Comparison of ENCODE assay signal across 26 cellular contexts in genomic region chr1:19602486-19602885, GRCh38. TPM values are rescaled to one million over a fixed set of nuclear protein-coding genes. Genes with fewer than 3 reads are reported as not detected.
A peak's percentile ranks its signal among the peaks of the same experiment; 100 is the strongest.
DNase-seq lines count a peak whose midpoint lies in the region; ATAC-seq and TF ChIP-seq lines count a peak whose summit lies in the region.
"Had no signal": no experiment of that assay in that cellular context is flagged by ENCODE, and none has a peak within 500 bp of the region (broad histone marks: within the 10 kb centered on the region; RNA-seq: fewer than 3 reads in every experiment).

No MANE protein-coding gene starts in this region.

- TF ChIP-seq CTCF in natural killer cell (IDR thresholded peaks at IDR 0.05) (no peak), ascending aorta (IDR thresholded peaks at IDR 0.05) (no peak), adrenal gland (IDR thresholded peaks at IDR 0.05) (no peak)

- no peaks in the 10 kb centered on the region for H3K27me3 ChIP-seq in ascending aorta
- H3K27me3 ChIP-seq in rectal smooth muscle tissue (ENCODE audit: control insufficient read depth, insufficient read depth, low read length): no peaks in the 10 kb centered on the region
- no peaks in the 10 kb centered on the region for H3K27me3 ChIP-seq in adrenal gland
- H3K27me3 ChIP-seq: BE2C, hepatocyte, neutrophil, thyroid gland had no signal

- H3K27ac ChIP-seq in ascending aorta (peak overlapping the region; percentile 26 to 60), rectal smooth muscle tissue (ENCODE audit: low read depth, low read length) (peak overlapping the region; percentile 73), adrenal gland (no peak overlapping the region)
- H3K27ac ChIP-seq: hepatocyte, neutrophil, thyroid gland had no signal

- H3K36me3 Mint-ChIP-seq in natural killer cell: no peaks in the 10 kb centered on the region
- peaks cover 26% of the 10 kb centered on the region for H3K36me3 Mint-ChIP-seq in natural killer cell treated with Interleukin-12 subunit alpha and Interleukin-12 subunit beta and Interleukin-15 and Interleukin-18, amount 100 ng/mL, for 72 hours

- H3K36me3 ChIP-seq in ascending aorta (no peaks in the 10 kb centered on the region), rectal smooth muscle tissue (ENCODE audit: control insufficient read depth, insufficient read depth, low read length) (no peaks in the 10 kb centered on the region), adrenal gland (replicated peaks in 1 of 2) (no peaks in the 10 kb centered on the region)
- H3K36me3 ChIP-seq: BE2C, neutrophil, thyroid gland had no signal

- H3K9me3 Mint-ChIP-seq in natural killer cell: no peaks in the 10 kb centered on the region
- H3K9me3 Mint-ChIP-seq in natural killer cell treated with Interleukin-12 subunit alpha and Interleukin-12 subunit beta and Interleukin-15 and Interleukin-18, amount 100 ng/mL, for 72 hours: no peaks in the 10 kb centered on the region
- H3K9me3 Mint-ChIP-seq: endodermal cell had no signal

- ATAC-seq in natural killer cell: no peak
- no peak for ATAC-seq in natural killer cell treated with Interleukin-12 subunit alpha and Interleukin-12 subunit beta and Interleukin-15 and Interleukin-18, amount 100 ng/mL, for 72 hours
- ATAC-seq in HG03571 (IDR thresholded peaks at IDR 0.05; ENCODE audit: unreplicated experiment): no peak
- ATAC-seq in GM21526 (IDR thresholded peaks at IDR 0.05; ENCODE audit: low FRiP score, unreplicated experiment): no peak
- ATAC-seq in HG03159 (IDR thresholded peaks at IDR 0.05; ENCODE audit: unreplicated experiment): no peak
- ATAC-seq: activated CD8-positive, alpha-beta T cell treated with anti-CD3 and anti-CD28 coated beads, Interleukin-2, amount 10 ng/mL, durations not matched to agents 7 days and 5 days; esophagus mucosa had no signal

- TF ChIP-seq POLR2A in adrenal gland (IDR thresholded peaks at IDR 0.05): no peak

- H3K9ac ChIP-seq in rectal smooth muscle tissue (ENCODE audit: low read length): no peak overlapping the region

- H3K4me3 Mint-ChIP-seq in natural killer cell: no peak overlapping the region
- no peak overlapping the region for H3K4me3 Mint-ChIP-seq in natural killer cell treated with Interleukin-12 subunit alpha and Interleukin-12 subunit beta and Interleukin-15 and Interleukin-18, amount 100 ng/mL, for 72 hours
- H3K4me3 Mint-ChIP-seq: activated CD8-positive, alpha-beta T cell treated with anti-CD3 and anti-CD28 coated beads, Interleukin-2, amount 10 ng/mL, durations not matched to agents 7 days and 5 days; endodermal cell had no signal

- H3K9me3 ChIP-seq in ascending aorta (no peaks in the 10 kb centered on the region), adrenal gland (replicated peaks in 1 of 3) (no peaks in the 10 kb centered on the region)
- H3K9me3 ChIP-seq: BE2C, neutrophil, thyroid gland had no signal

- no peaks in the 10 kb centered on the region for H3K27me3 Mint-ChIP-seq in natural killer cell (ENCODE audit: low read depth in 2 of 2)
- no peaks in the 10 kb centered on the region for H3K27me3 Mint-ChIP-seq in natural killer cell treated with Interleukin-12 subunit alpha and Interleukin-12 subunit beta and Interleukin-15 and Interleukin-18, amount 100 ng/mL, for 72 hours

- no peak overlapping the region for H3K4me3 ChIP-seq in ascending aorta
- H3K4me3 ChIP-seq in rectal smooth muscle tissue (ENCODE audit: low read length): no peak overlapping the region
- no peak overlapping the region for H3K4me3 ChIP-seq in adrenal gland
- H3K4me3 ChIP-seq: hepatocyte, thyroid gland had no signal

- 82 to 91% (median 87%) methylated on average over 4 of the region's 4 CpGs for WGBS in adrenal gland, 4 donors

- H3K4me1 Mint-ChIP-seq in natural killer cell: peaks cover 44 to 68% of the 10 kb centered on the region in 2 donors
- H3K4me1 Mint-ChIP-seq in natural killer cell treated with Interleukin-12 subunit alpha and Interleukin-12 subunit beta and Interleukin-15 and Interleukin-18, amount 100 ng/mL, for 72 hours (ENCODE audit: low read depth in 2 of 2): peaks cover 34 to 49% of the 10 kb centered on the region in 2 donors

- H3K4me1 ChIP-seq in ascending aorta (peaks cover 0 to 42% of the 10 kb centered on the region in 2 donors), rectal smooth muscle tissue (ENCODE audit: control insufficient read depth, insufficient read depth, low read length) (peaks cover 21% of the 10 kb centered on the region), adrenal gland (replicated peaks in 1 of 2) (peaks cover 0 to 55% of the 10 kb centered on the region in 2 donors)
- H3K4me1 ChIP-seq: BE2C had no signal

- intact Hi-C loops in natural killer cell (cut with micrococcal nuclease) (no loop called here), ascending aorta (cut with DNase I) (no loop called here), adrenal gland (cut with DNase I) (no loop called here)

- DNase-seq in natural killer cell: no peak
- no peak for DNase-seq in natural killer cell treated with Interleukin-12 subunit alpha and Interleukin-12 subunit beta and Interleukin-15 and Interleukin-18, amount 100 ng/mL, for 72 hours (ENCODE audit: low spot score)
- DNase-seq in ascending aorta (ENCODE audit: low spot score in 2 of 2): no peak
- no peak for DNase-seq in adrenal gland
- DNase-seq: ACHN; activated CD4-positive, alpha-beta T cell treated with anti-CD3 and anti-CD28 coated beads for 1 hour; activated CD8-positive, alpha-beta T cell treated with anti-CD3 and anti-CD28 coated beads, Interleukin-2, amount 10 ng/mL, durations not matched to agents 7 days and 5 days; BE2C; COR-L47; cortex of kidney; endodermal cell; GF-D8; NCI-H1436 treated with DMSO at 0.1 percent for 48 hours; NCI-H2107; NCI-H748 treated with DMSO at 0.1 percent for 48 hours; stimulated activated CD4-positive, alpha-beta T cell treated with anti-CD3 and anti-CD28 coated beads, Interleukin-4, amount 100 ng/mL, for 4 hours; stimulated activated naive CD4-positive, alpha-beta T cell; T-helper 1 cell; thyroid gland had no signal

- peak overlapping the region; percentile 10 to 45 for H3K27ac Mint-ChIP-seq in natural killer cell
- no peak overlapping the region for H3K27ac Mint-ChIP-seq in natural killer cell treated with Interleukin-12 subunit alpha and Interleukin-12 subunit beta and Interleukin-15 and Interleukin-18, amount 100 ng/mL, for 72 hours
- H3K27ac Mint-ChIP-seq: activated CD8-positive, alpha-beta T cell treated with anti-CD3 and anti-CD28 coated beads, Interleukin-2, amount 10 ng/mL, durations not matched to agents 7 days and 5 days; endodermal cell had no signal

RNA-seq across cellular contexts. Expression of gene NBL1, which starts 41.6 kb away (rescaled TPM):
- total RNA-seq in natural killer cell (10 to 100 TPM; 10.7 to 18.4 (median 11.4) TPM), ascending aorta (157 TPM), adrenal gland (10 to 100 TPM; 12.8 to 61.0 (median 29.7) TPM)
- total RNA-seq in natural killer cell treated with Interleukin-12 subunit alpha and Interleukin-12 subunit beta and Interleukin-15 and Interleukin-18, amount 100 ng/mL, for 72 hours: 10 to 100 TPM in 1 of 2 donors, 1 to 10 TPM in 1; 9.3 to 24.4 TPM
- polyA plus RNA-seq in adrenal gland: 10 to 100 TPM; 11.3 to 42.7 (median 29.4) TPM

Comparison
In these comparisons a context has a peak if more than half of its experiments do, and no peak if none do; other contexts are left out.
1. H3K27ac Mint-ChIP-seq: peak in natural killer cell (2 of 2); none in natural killer cell treated with Interleukin-12 subunit alpha and Interleukin-12 subunit beta and Interleukin-15 and Interleukin-18, amount 100 ng/mL, for 72 hours (0 of 2).
2. H3K27ac ChIP-seq: peak in ascending aorta (2 of 2) and rectal smooth muscle tissue (single experiment); none in adrenal gland (0 of 5).